20 cellular contexts compared by ENCODE assay signal in the genomic region with DNA sequence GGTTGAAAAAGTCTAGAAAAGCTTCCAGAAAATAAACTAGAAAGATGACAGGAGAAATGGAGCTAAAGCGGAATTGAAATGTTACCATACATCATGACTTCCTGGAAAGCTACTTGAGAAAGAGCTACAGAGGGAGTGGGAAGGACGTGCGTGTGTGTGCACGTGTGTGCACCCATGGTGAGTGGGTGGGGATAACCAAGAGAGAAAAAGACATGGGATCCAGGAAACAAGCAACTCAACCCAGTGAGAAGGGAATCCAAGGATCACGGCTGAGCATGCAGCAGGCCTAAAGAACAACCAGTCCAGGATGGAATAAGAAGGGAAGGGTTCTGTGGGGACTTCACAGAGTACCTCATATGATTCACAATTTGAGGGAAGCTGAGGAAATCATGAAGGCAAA.
"Had no signal": no experiment of that assay in that cellular context is flagged by ENCODE, and none has a peak within 500 bp of the region (broad histone marks: within the 10 kb centered on the region; RNA-seq: fewer than 3 reads in every experiment).

No MANE protein-coding gene starts in this region.

- H3K4me3 ChIP-seq: ascending aorta, left lung, tibial nerve, uterus had no signal

- H3K4me3 Mint-ChIP-seq: nephron progenitor cell, T-cell had no signal

- H3K4me1 ChIP-seq: uterus had no signal

- H3K27me3 ChIP-seq: ascending aorta, left lung, tibial nerve, uterus had no signal

- H3K27ac ChIP-seq: ascending aorta, left lung, tibial nerve, uterus had no signal

- H3K27me3 Mint-ChIP-seq: T-cell had no signal

- H3K9me3 Mint-ChIP-seq: nephron progenitor cell, T-cell had no signal

- H3K9me3 ChIP-seq: ascending aorta, left lung, tibial nerve, uterus had no signal

- ATAC-seq: left lung; SK-N-SH treated with all-trans-retinoic acid at 6 μM for 48 hours; stimulated activated naive CD8-positive, alpha-beta T cell treated with anti-CD3 and anti-CD28 coated beads, Interleukin-15, Interleukin-2, amounts not matched to agents 100 U/mL and 50 U/mL, for 24 hours; T-cell had no signal

- H3K36me3 ChIP-seq: ascending aorta, tibial nerve, uterus had no signal

- DNase-seq: activated CD4-positive, alpha-beta T cell treated with anti-CD3 and anti-CD28 coated beads, Interleukin-2, amount 50 U/mL, for 1 hour; activated CD8-positive, alpha-beta memory T cell treated with anti-CD3 and anti-CD28 coated beads for 24 hours; activated CD8-positive, alpha-beta memory T cell treated with anti-CD3 and anti-CD28 coated beads, Interleukin-2, amount 50 U/mL, for 48 hours; activated naive CD4-positive, alpha-beta T cell; foreskin melanocyte; kidney; mammary epithelial cell; nephron progenitor cell; nucleus accumbens; stimulated activated CD4-positive, alpha-beta T cell treated with anti-CD3 and anti-CD28 coated beads, Interleukin-12 subunit alpha, Interleukin-12 subunit beta, amount 100 ng/mL, for 4 hours; stimulated activated CD4-positive, alpha-beta T cell treated with anti-CD3 and anti-CD28 coated beads, Interleukin-1b, Interleukin-23, amount 100 ng/mL, for 48 hours; stimulated activated CD8-positive, alpha-beta memory T cell treated with anti-CD3 and anti-CD28 coated beads, Interleukin-4, amount 100 ng/mL, for 48 hours; stimulated activated naive CD8-positive, alpha-beta T cell treated with anti-CD3 and anti-CD28 coated beads, Interleukin-15, Interleukin-2, amounts not matched to agents 100 U/mL and 50 U/mL, for 24 hours; T-cell; T1000; uterus had no signal

- H3K36me3 Mint-ChIP-seq: T-cell had no signal

- H3K27ac Mint-ChIP-seq: nephron progenitor cell, T-cell had no signal
